Comparison of ENCODE assay signal across 8 cellular contexts in genomic region chr7:47635091-47636090, GRCh38. TPM values are rescaled to one million over a fixed set of nuclear protein-coding genes. Genes with fewer than 3 reads are reported as not detected.
DNase-seq lines count a peak whose midpoint lies in the region; ATAC-seq and TF ChIP-seq lines count a peak whose summit lies in the region.

No MANE protein-coding gene starts in this region.

- H3K23ac ChIP-seq in IMR-90 (ENCODE audit: low read depth, low read length), result peak overlapping the region; percentile 41; the same call in 1 of the 2 replicates

- no peak for TF ChIP-seq CTCF in IMR-90 (conservative IDR thresholded peaks at IDR 0.05; ENCODE audit: low read depth, low read length)

- peaks cover 15% of the 10 kb centered on the region; the same call in 1 of the 2 replicates for H3K9me1 ChIP-seq in IMR-90 (ENCODE audit: insufficient read depth, low read length)

- no peak for TF ChIP-seq RAD21 in IMR-90 (IDR thresholded peaks at IDR 0.05; ENCODE audit: low read length)

- no peak overlapping the region; the same call in 1 of the 2 replicates for H3K27ac ChIP-seq in IMR-90 (ENCODE audit: insufficient read depth, low read length)
- peak overlapping the region; percentile 27 for H3K27ac ChIP-seq in thymus (ENCODE audit: low read depth)

- in situ Hi-C loops in IMR-90 (cut with MboI; ENCODE audit: low sequenced_read_pairs), result no loop called here

- H2BK120ac ChIP-seq in IMR-90 (ENCODE audit: low read depth, low read length), result peak overlapping the region; percentile 60

- intact Hi-C loops in IMR-90 (cut with micrococcal nuclease), result no loop called here

- H4K20me1 ChIP-seq in IMR-90 (ENCODE audit: insufficient read depth, low read length), result no peaks in the 10 kb centered on the region

- peak overlapping the region; percentile 80 for H4K91ac ChIP-seq in IMR-90 (ENCODE audit: insufficient read depth, low read depth, low read length)

- peak overlapping the region; percentile 66 for H2AK5ac ChIP-seq in IMR-90 (ENCODE audit: low read depth, low read length)

- no peak overlapping the region for H3K56ac ChIP-seq in IMR-90 (ENCODE audit: extremely low read depth, insufficient read depth, low read length)

- H3K27me3 ChIP-seq in IMR-90 (ENCODE audit: control insufficient read depth, insufficient read depth, low read length) (no peaks in the 10 kb centered on the region), thymus (ENCODE audit: control insufficient read depth, insufficient read depth) (no peaks in the 10 kb centered on the region)

- DNase-seq in IMR-90 (no peak), SHP77 treated with DMSO at 0.1 percent for 48 hours (lab: John Stamatoyannopoulos, UW) (peak; percentile 59), kidney tubule cell (ENCODE audit: low spot score) (peak; percentile 57)
- DNase-seq in activated CD4-positive, CD25-positive, alpha-beta regulatory T cell treated with anti-CD3 and anti-CD28 coated beads, Interleukin-2, amount 50 U/mL, for 72 hours, result no peak

- no peak overlapping the region for H3K4me2 ChIP-seq in IMR-90 (ENCODE audit: low read depth, low read length)

- H3K36me3 ChIP-seq in IMR-90 (ENCODE audit: control insufficient read depth, insufficient read depth, low read length) (no peaks in the 10 kb centered on the region), thymus (ENCODE audit: control insufficient read depth, insufficient read depth) (no peaks in the 10 kb centered on the region)

- TF ChIP-seq POLR2A in IMR-90 (IDR thresholded peaks at IDR 0.05; ENCODE audit: low read depth, low read length), result no peak

- no peak; the same call in 1 of the 2 replicates for ATAC-seq in IMR-90 (ENCODE audit: low read depth)
- no peak for ATAC-seq in HG02759 (IDR thresholded peaks at IDR 0.05; ENCODE audit: unreplicated experiment)
- ATAC-seq in HG03175 (IDR thresholded peaks at IDR 0.05; ENCODE audit: unreplicated experiment), result no peak
- ATAC-seq in HG03159 (IDR thresholded peaks at IDR 0.05; ENCODE audit: unreplicated experiment), result no peak

- POLR2A ChIA-PET in IMR-90 (lab: Charles Lee; ENCODE audit: unreplicated experiment), result no interaction called here

- peak overlapping the region; percentile 72 for H2BK20ac ChIP-seq in IMR-90 (ENCODE audit: low read depth, low read length)

- H3K4ac ChIP-seq in IMR-90 (ENCODE audit: low read depth, low read length), result peak overlapping the region; percentile 65

- H4K8ac ChIP-seq in IMR-90 (ENCODE audit: low read depth in 2 of 2, low read length in 2 of 2), result peak overlapping the region; percentile 38 to 51; a peak in 3 of 4 replicates

- H3K4me1 ChIP-seq in IMR-90 (ENCODE audit: control insufficient read depth, insufficient read depth, low read length) (peaks cover 18% of the 10 kb centered on the region), thymus (ENCODE audit: control insufficient read depth, insufficient read depth, low read length) (no peaks in the 10 kb centered on the region)

- BruUV-seq in IMR-90 (replicated peaks; lab: Mats Ljungman, UMichigan), result no TSS peak

- no peaks in the 10 kb centered on the region for H3K9me3 ChIP-seq in IMR-90 (ENCODE audit: control insufficient read depth, insufficient read depth, low read length)
- no peaks in the 10 kb centered on the region for H3K9me3 ChIP-seq in thymus (ENCODE audit: control insufficient read depth)

- peak overlapping the region; percentile 49 for H2BK5ac ChIP-seq in IMR-90 (ENCODE audit: low read depth, low read length, poor library complexity, severe bottlenecking)

- H2AK9ac ChIP-seq in IMR-90 (replicated peaks; ENCODE audit: low read depth, low read length, poor library complexity), result peak overlapping the region; percentile 87

- H3K14ac ChIP-seq in IMR-90 (replicated peaks; ENCODE audit: low read depth, low read length), result peak overlapping the region; percentile 72; the same call in 1 of the 2 replicates

- dilution Hi-C loops in IMR-90 (cut with HindIII; ENCODE audit: low sequenced_read_pairs, unreplicated experiment), result no loop called here

- H3K4me3 ChIP-seq in IMR-90 (ENCODE audit: insufficient read depth, low read depth, low read length) (no peak overlapping the region), thymus (ENCODE audit: low read length) (no peak overlapping the region)

- H3K79me1 ChIP-seq in IMR-90 (ENCODE audit: low read depth in 1 of 2, low read length in 2 of 2), result no peaks in the 10 kb centered on the region

- H2AFZ ChIP-seq in IMR-90 (replicated peaks; ENCODE audit: low read length, poor library complexity), result peak overlapping the region; percentile 75

- CTCF ChIA-PET in IMR-90 (lab: Yijun Ruan, JAX), result no interaction called here

- no peak overlapping the region for H3K9ac ChIP-seq in IMR-90 (ENCODE audit: low read depth, low read length)

- peak overlapping the region; percentile 86 for H2BK15ac ChIP-seq in IMR-90 (ENCODE audit: low read depth, low read length)

- peak overlapping the region; percentile 43 for H4K5ac ChIP-seq in IMR-90 (ENCODE audit: low read depth, low read length)

- H3K18ac ChIP-seq in IMR-90 (ENCODE audit: low read depth, low read length), result peak overlapping the region; percentile 64

- WGBS in IMR-90 (ENCODE audit: extremely low coverage in 2 of 2, insufficient read length in 1 of 2), 2 experiments, result 58 to 80% methylated on average over 1 to 7 of the region's 25 CpGs
- 84% methylated on average over 25 of the region's 25 CpGs for WGBS in thymus

TF ChIP-seq in IMR-90, 13 proteins besides CTCF, POLR2A, EP300 and RAD21:
- no peak for TF ChIP-seq RCOR1 (IDR thresholded peaks at IDR 0.05; ENCODE audit: insufficient replicate concordance, low read length)

RNA-seq across cellular contexts. Expression of gene TNS3, which starts 53.5 kb away (rescaled TPM):
- total RNA-seq in IMR-90 (2012; rRNA removed), result 58.9 and 64.3 TPM in 2 replicates
- polyA plus RNA-seq in IMR-90 (2012; rRNA removed) (75.6 and 79.2 TPM in 2 replicates), thymus (6.2 TPM)
- 45.5 and 62.9 TPM in 2 replicates for polyA plus RNA-seq in IMR-90 (2012; cell fraction: cytosol; rRNA removed)
- polyA plus RNA-seq in IMR-90 (2012; cell fraction: nucleus; rRNA removed; ENCODE audit: low replicate concordance), result 103 and 160 TPM in 2 replicates

Comparison
In these comparisons a context has a peak if more than half of its experiments do, and no peak if none do; other contexts are left out.
1. DNase-seq: peak in SHP77 treated with DMSO at 0.1 percent for 48 hours (single experiment) and kidney tubule cell (single experiment); none in IMR-90 (single experiment) and activated CD4-positive, CD25-positive, alpha-beta regulatory T cell treated with anti-CD3 and anti-CD28 coated beads, Interleukin-2, amount 50 U/mL, for 72 hours (single experiment).